19 cellular contexts compared by ENCODE assay signal in the genomic region with DNA sequence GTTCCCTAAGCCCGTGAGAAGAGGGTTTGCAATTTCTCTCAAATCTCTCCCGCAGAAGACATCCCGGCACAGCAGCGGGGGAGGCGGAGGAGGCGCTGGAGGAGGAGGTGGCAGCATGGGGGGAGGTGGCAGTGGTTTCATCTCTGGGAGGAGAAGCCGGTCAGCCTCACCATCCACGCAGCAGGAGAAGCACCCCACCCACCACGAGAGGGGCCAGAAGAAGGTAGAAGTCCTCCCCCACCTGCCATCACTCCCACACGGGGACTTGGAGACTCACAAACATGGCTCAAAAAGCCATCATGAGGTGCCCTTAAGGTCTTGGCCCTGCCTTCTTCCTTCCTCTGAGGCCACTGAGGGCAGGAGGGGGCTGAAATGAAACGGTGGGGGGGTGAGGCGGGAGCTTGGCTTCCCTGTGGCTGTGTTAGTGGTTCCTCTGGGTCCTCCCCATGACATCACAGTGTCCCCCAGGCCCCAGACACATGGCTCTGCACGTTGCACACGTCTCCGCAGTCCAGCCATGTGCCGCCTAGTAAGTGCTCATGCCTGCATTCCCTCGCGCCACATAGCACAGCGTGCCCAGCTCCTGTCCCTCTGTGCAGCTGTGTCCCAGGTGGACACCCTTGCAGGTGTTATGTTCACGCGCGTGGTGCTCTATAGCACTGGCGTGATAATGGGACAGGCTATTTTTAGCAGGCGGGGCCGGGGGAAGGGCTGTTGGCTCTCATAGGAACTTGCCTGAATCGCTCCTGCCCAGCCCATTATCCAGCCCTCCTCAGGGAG. TPM values are rescaled to one million over a fixed set of nuclear protein-coding genes. Genes with fewer than 3 reads are reported as not detected.
DNase-seq lines count a peak whose midpoint lies in the region; ATAC-seq, FAIRE-seq and TF ChIP-seq lines count a peak whose summit lies in the region.
"Had no signal": no experiment of that assay in that cellular context is flagged by ENCODE, and none has a peak within 500 bp of the region (broad histone marks: within the 10 kb centered on the region; RNA-seq: fewer than 3 reads in every experiment).

No MANE protein-coding gene starts in this region.

- H3F3A ChIP-seq in Loucy (ENCODE audit: low read depth) = no peaks in the 10 kb centered on the region

- no peak for FAIRE-seq in pancreas (lab: Jason Lieb, UNC)
- FAIRE-seq: GM12892, keratinocyte had no signal

- ATAC-seq in effector memory CD8-positive, alpha-beta T cell (replicated peaks) = peak; percentile 33
- ATAC-seq in pancreas (peak in 3 of 4 donors; percentile 45 to 68 (median 67)), GM19351 (IDR thresholded peaks at IDR 0.05; ENCODE audit: unreplicated experiment) (no peak), GM21576 (IDR thresholded peaks at IDR 0.05; ENCODE audit: unreplicated experiment) (no peak)
- ATAC-seq: esophagus mucosa had no signal

- no peak overlapping the region for H3K4me3 ChIP-seq in Loucy (ENCODE audit: low read length, poor library complexity, severe bottlenecking)
- H3K4me3 ChIP-seq in pancreas = no peak overlapping the region
- H3K4me3 ChIP-seq: dorsolateral prefrontal cortex had no signal

- no peak for TF ChIP-seq CTCF in Loucy (conservative IDR thresholded peaks at IDR 0.05; ENCODE audit: low read length)
- TF ChIP-seq CTCF in pancreas (IDR thresholded peaks at IDR 0.05) = no peak

- peaks cover 65% of the 10 kb centered on the region for H3K4me1 Mint-ChIP-seq in activated CD4-positive, alpha-beta T cell treated with anti-CD3 and anti-CD28 coated beads, Interleukin-2, amount 10 ng/mL, durations not matched to agents 24 days and 14 days
- H3K4me1 Mint-ChIP-seq in effector memory CD8-positive, alpha-beta T cell (ENCODE audit: low read depth in 2 of 2) = peaks cover 39 to 46% of the 10 kb centered on the region in 2 donors

- H3K4me1 ChIP-seq in Loucy (ENCODE audit: insufficient read depth, low read length, poor library complexity, severe bottlenecking) (peaks cover 37% of the 10 kb centered on the region), pancreas (peaks cover 0 to 5% (median 3%) of the 10 kb centered on the region in 3 donors)

- H3K4me3 Mint-ChIP-seq in activated CD4-positive, alpha-beta T cell treated with anti-CD3 and anti-CD28 coated beads, Interleukin-2, amount 10 ng/mL, durations not matched to agents 24 days and 14 days = no peak overlapping the region
- no peak overlapping the region for H3K4me3 Mint-ChIP-seq in effector memory CD8-positive, alpha-beta T cell
- H3K4me3 Mint-ChIP-seq: T-helper 2 cell treated with Interferon-gamma antibody and Interleukin-4, amounts not matched to agents 5 μg/mL and 100 μg/mL, for 36 hours had no signal

- H3K9me3 Mint-ChIP-seq in activated CD4-positive, alpha-beta T cell treated with anti-CD3 and anti-CD28 coated beads, Interleukin-2, amount 10 ng/mL, durations not matched to agents 24 days and 14 days = no peaks in the 10 kb centered on the region
- H3K9me3 Mint-ChIP-seq in effector memory CD8-positive, alpha-beta T cell = no peaks in the 10 kb centered on the region
- H3K9me3 Mint-ChIP-seq: brain; T-helper 2 cell treated with Interferon-gamma antibody and Interleukin-4, amounts not matched to agents 5 μg/mL and 100 μg/mL, for 36 hours had no signal

- H2AFZ ChIP-seq in Loucy (ENCODE audit: low read length) = no peak overlapping the region

- H4K20me1 ChIP-seq in Loucy (ENCODE audit: insufficient read depth, low read length, poor library complexity, severe bottlenecking) = peaks cover 35% of the 10 kb centered on the region

- intact Hi-C loops in activated CD4-positive, alpha-beta T cell treated with anti-CD3 and anti-CD28 coated beads, Interleukin-2, amount 10 ng/mL, durations not matched to agents 24 days and 14 days (cut with micrococcal nuclease) = no loop called here
- intact Hi-C loops in pancreas (cut with DNase I) = no loop called here

- peak overlapping the region; percentile 28 for H3K4me2 ChIP-seq in Loucy (ENCODE audit: low read depth, low read length, poor library complexity, severe bottlenecking)

- no peak for DNase-seq in activated CD4-positive, alpha-beta T cell treated with anti-CD3 and anti-CD28 coated beads, Interleukin-2, amount 10 ng/mL, durations not matched to agents 24 days and 14 days
- no peak for DNase-seq in activated CD4-positive, alpha-beta T cell treated with anti-CD3 and anti-CD28 coated beads, Interleukin-2, amount 50 U/mL, for 48 hours
- DNase-seq in effector memory CD8-positive, alpha-beta T cell = no peak
- DNase-seq in pancreas (peak in 2 of 6 donors; percentile 44 to 69), amniotic stem cell (lab: John Stamatoyannopoulos, UW) (no peak)
- DNase-seq: activated CD4-positive, alpha-beta T cell treated with anti-CD3 and anti-CD28 coated beads, Interleukin-2, amount 50 U/mL, for 1 hour; activated effector memory CD4-positive, alpha-beta T cell treated with anti-CD3 and anti-CD28 coated beads, Interleukin-2, amount 50 U/mL, for 16 hours; dorsolateral prefrontal cortex; NCI-H226; SIG-M5; trophoblast cell had no signal

- no peak overlapping the region for H3K27ac ChIP-seq in pancreas

- H3K9me2 ChIP-seq in Loucy (replicated peaks; ENCODE audit: low read depth, low read length) = no peaks in the 10 kb centered on the region

- no peak overlapping the region for H3K9ac ChIP-seq in Loucy (ENCODE audit: low read depth, low read length, poor library complexity, severe bottlenecking)

- H3K9me3 ChIP-seq in Loucy (ENCODE audit: insufficient read depth, low read depth, low read length) = no peaks in the 10 kb centered on the region
- H3K9me3 ChIP-seq in pancreas = no peaks in the 10 kb centered on the region

- H3K27me3 Mint-ChIP-seq in activated CD4-positive, alpha-beta T cell treated with anti-CD3 and anti-CD28 coated beads, Interleukin-2, amount 10 ng/mL, durations not matched to agents 24 days and 14 days = no peaks in the 10 kb centered on the region
- no peaks in the 10 kb centered on the region for H3K27me3 Mint-ChIP-seq in effector memory CD8-positive, alpha-beta T cell
- H3K27me3 Mint-ChIP-seq: brain had no signal

- 53 to 60% methylated on average over 26 of the region's 26 CpGs for WGBS in pancreas, 2 donors

- H3K27me3 ChIP-seq in Loucy (ENCODE audit: insufficient read depth, low read length, poor library complexity, severe bottlenecking) (no peaks in the 10 kb centered on the region), pancreas (no peaks in the 10 kb centered on the region)
- H3K27me3 ChIP-seq: dorsolateral prefrontal cortex had no signal

- H3K36me3 ChIP-seq in Loucy (ENCODE audit: insufficient read depth, low read length) = peaks cover 44% of the 10 kb centered on the region; the same call in 1 of the 2 replicates
- H3K36me3 ChIP-seq in pancreas = peaks cover 0 to 21% (median 16%) of the 10 kb centered on the region in 3 donors

- H3K27ac Mint-ChIP-seq in activated CD4-positive, alpha-beta T cell treated with anti-CD3 and anti-CD28 coated beads, Interleukin-2, amount 10 ng/mL, durations not matched to agents 24 days and 14 days = peak overlapping the region; percentile 20
- peak overlapping the region in 1 of 2 donors; percentile 85 for H3K27ac Mint-ChIP-seq in effector memory CD8-positive, alpha-beta T cell
- H3K27ac Mint-ChIP-seq: T-helper 2 cell treated with Interferon-gamma antibody and Interleukin-4, amounts not matched to agents 5 μg/mL and 100 μg/mL, for 36 hours had no signal

- peaks cover 77% of the 10 kb centered on the region for H3K36me3 Mint-ChIP-seq in activated CD4-positive, alpha-beta T cell treated with anti-CD3 and anti-CD28 coated beads, Interleukin-2, amount 10 ng/mL, durations not matched to agents 24 days and 14 days (ENCODE audit: low read depth)
- H3K36me3 Mint-ChIP-seq in effector memory CD8-positive, alpha-beta T cell (ENCODE audit: insufficient read depth) = peaks cover 66% of the 10 kb centered on the region

- H3K79me2 ChIP-seq in Loucy (ENCODE audit: insufficient read depth, low read length) = peaks cover 38% of the 10 kb centered on the region

RNA-seq across cellular contexts. Expression of a gene that starts 6.9 kb away (rescaled TPM):
- total RNA-seq in activated CD4-positive, alpha-beta T cell treated with anti-CD3 and anti-CD28 coated beads, Interleukin-2, amount 10 ng/mL, durations not matched to agents 24 days and 14 days = 243 and 248 TPM in 2 replicates
- total RNA-seq in pancreas = 100 to 1,000 TPM in 1 of 6 donors, 10 to 100 TPM in 5; 51.3 to 112 (median 67.4) TPM
- 100 to 1,000 TPM in 1 of 2 donors, 10 to 100 TPM in 1; 69.9 to 181 TPM for polyA plus RNA-seq in pancreas

RNA-seq across cellular contexts. Expression of a gene that starts 18.2 kb away (rescaled TPM):
- total RNA-seq in activated CD4-positive, alpha-beta T cell treated with anti-CD3 and anti-CD28 coated beads, Interleukin-2, amount 10 ng/mL, durations not matched to agents 24 days and 14 days = 44.0 and 46.7 TPM in 2 replicates
- total RNA-seq in pancreas = 10 to 100 TPM; 27.5 to 44.3 (median 30.9) TPM
- 10 to 100 TPM; 28.1 to 34.9 TPM for polyA plus RNA-seq in pancreas

RNA-seq across cellular contexts. Expression of a gene that starts 36.2 kb away (rescaled TPM):
- 4.7 and 5.5 TPM in 2 replicates for total RNA-seq in activated CD4-positive, alpha-beta T cell treated with anti-CD3 and anti-CD28 coated beads, Interleukin-2, amount 10 ng/mL, durations not matched to agents 24 days and 14 days
- total RNA-seq in pancreas = 10 to 100 TPM; 12.9 to 25.2 (median 21.1) TPM
- 10 to 100 TPM; 39.2 to 39.6 TPM for polyA plus RNA-seq in pancreas

RNA-seq across cellular contexts. Expression of a gene that starts 37.2 kb away (rescaled TPM):
- total RNA-seq in activated CD4-positive, alpha-beta T cell treated with anti-CD3 and anti-CD28 coated beads, Interleukin-2, amount 10 ng/mL, durations not matched to agents 24 days and 14 days = 52.1 and 54.9 TPM in 2 replicates
- 1 to 10 TPM; 2.4 to 4.3 (median 3.1) TPM for total RNA-seq in pancreas
- polyA plus RNA-seq in pancreas = 1 to 10 TPM in 1 of 2 donors, under 1 TPM in 1; 0.49 to 1.4 TPM

RNA-seq across cellular contexts. Expression of a gene that starts 40.6 kb away (rescaled TPM):
- 356 and 358 TPM in 2 replicates for total RNA-seq in activated CD4-positive, alpha-beta T cell treated with anti-CD3 and anti-CD28 coated beads, Interleukin-2, amount 10 ng/mL, durations not matched to agents 24 days and 14 days
- total RNA-seq in pancreas = 10 to 100 TPM; 27.7 to 74.7 (median 54.5) TPM
- 100 to 1,000 TPM; 104 to 107 TPM for polyA plus RNA-seq in pancreas

Comparison
In these comparisons a context has a peak if more than half of its experiments do, and no peak if none do; other contexts are left out.
1. ATAC-seq: peak in effector memory CD8-positive, alpha-beta T cell (single experiment) and pancreas (3 of 4); none in GM19351 (single experiment) and GM21576 (single experiment).